29 cellular contexts compared by ENCODE assay signal in the genomic region with DNA sequence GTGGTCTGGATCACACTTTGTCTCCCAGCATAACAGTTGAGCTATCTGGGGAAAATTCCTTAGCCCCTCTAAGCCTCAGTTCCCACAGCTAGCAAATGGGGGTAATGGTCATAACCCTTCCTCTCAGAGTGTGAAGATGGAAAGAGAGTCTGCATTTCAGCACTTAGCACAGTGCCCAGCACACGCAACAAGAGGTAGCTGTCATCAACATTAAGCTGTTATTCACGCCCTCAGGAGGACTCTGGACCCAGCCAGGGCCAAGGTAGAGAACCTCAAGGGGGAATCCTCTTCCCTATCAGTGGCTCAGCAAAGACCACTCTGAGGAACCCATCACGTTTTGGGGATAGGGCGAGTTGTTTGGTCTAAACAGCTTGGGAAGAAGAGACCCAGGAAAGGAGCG.
"Had no signal": no experiment of that assay in that cellular context is flagged by ENCODE, and none has a peak within 500 bp of the region (broad histone marks: within the 10 kb centered on the region; RNA-seq: fewer than 3 reads in every experiment).

No MANE protein-coding gene starts in this region.

- H3K27me3 ChIP-seq: cardiac muscle cell, dorsolateral prefrontal cortex, gastrocnemius medialis had no signal

- H3K4me1 ChIP-seq: gastrocnemius medialis had no signal

- FAIRE-seq: astrocyte had no signal

- H3K4me3 ChIP-seq: cardiac muscle cell, coronary artery, dorsolateral prefrontal cortex, gastrocnemius medialis had no signal

- H3K9me3 ChIP-seq: gastrocnemius medialis had no signal

- DNase-seq: activated B cell treated with CpG ODN at 0.5 μM for 24 hours; activated CD4-positive, alpha-beta T cell treated with anti-CD3 and anti-CD28 coated beads for 48 hours; activated CD4-positive, alpha-beta T cell treated with anti-CD3 and anti-CD28 coated beads, Interleukin-2, amount 50 U/mL, for 1 hour; activated CD4-positive, alpha-beta T cell treated with anti-CD3 and anti-CD28 coated beads, Interleukin-2, amount 50 U/mL, for 48 hours; activated CD8-positive, alpha-beta memory T cell treated with anti-CD3 and anti-CD28 coated beads for 24 hours; activated CD8-positive, alpha-beta T cell treated with anti-CD3 and anti-CD28 coated beads for 36 hours; activated effector memory CD4-positive, alpha-beta T cell treated with Interleukin-2 at 50 U/mL for 16 hours; activated gamma-delta T cell treated with Interleukin-2 at 50 U/mL for 16 hours; activated naive CD4-positive, alpha-beta T cell treated with anti-CD3 and anti-CD28 coated beads, Interleukin-2, amount 50 U/mL, for 16 hours; activated naive CD4-positive, alpha-beta T cell treated with Interleukin-2 at 50 U/mL for 16 hours; activated T-cell treated with anti-CD3 and anti-CD28 coated beads, Interleukin-2, amount 50 U/mL, for 4 hours; amniotic stem cell; anterior cingulate cortex; dorsolateral prefrontal cortex; effector memory CD4-positive, alpha-beta T cell; endodermal cell; foreskin fibroblast; gastrocnemius medialis; glutamatergic neuron; T-helper 1 cell; T-helper 17 cell; T1000; WERI-Rb-1 had no signal

- H3K27ac ChIP-seq: cardiac muscle cell, coronary artery, gastrocnemius medialis, WERI-Rb-1 had no signal

- ATAC-seq: activated CD4-positive, CD25-positive, alpha-beta regulatory T cell treated with anti-CD3 and anti-CD28 coated beads, Interleukin-2, amount 50 U/mL, for 24 hours; activated CD8-positive, alpha-beta T cell treated with anti-CD3 and anti-CD28 coated beads for 36 hours; activated T-cell treated with anti-CD3 and anti-CD28 coated beads, Interleukin-2, amount 50 U/mL, for 4 hours; activated T-helper 17 cell treated with anti-CD3 and anti-CD28 coated beads, Interleukin-2, amount 50 U/mL, for 72 hours; esophagus mucosa; gastrocnemius medialis; T-helper 17 cell had no signal

- H3K36me3 ChIP-seq: cardiac muscle cell, gastrocnemius medialis, WERI-Rb-1 had no signal
